In genomic region chr3:4805662-4806061, GRCh38 we compare ENCODE assay signal across 18 cellular contexts.
DNase-seq lines count a peak whose midpoint lies in the region; ATAC-seq lines count a peak whose summit lies in the region.
"Had no signal": no experiment of that assay in that cellular context is flagged by ENCODE, and none has a peak within 500 bp of the region (broad histone marks: within the 10 kb centered on the region; RNA-seq: fewer than 3 reads in every experiment).

No MANE protein-coding gene starts in this region.

- ATAC-seq in activated T-cell treated with anti-CD3 and anti-CD28 coated beads, Interleukin-2, amount 50 U/mL, for 4 hours, result peak; percentile 86 to 90
- peak; percentile 85 for ATAC-seq in HG02610 (IDR thresholded peaks at IDR 0.05; ENCODE audit: unreplicated experiment)
- ATAC-seq in stimulated activated effector memory CD8-positive, alpha-beta T cell treated with anti-CD3 and anti-CD28 coated beads, Interleukin-12 subunit alpha, Interleukin-12 subunit beta, amount 100 ng/mL, for 72 hours, result peak; percentile 92
- ATAC-seq: left lung had no signal

- H3K4me1 Mint-ChIP-seq in activated T-cell treated with anti-CD3 and anti-CD28 coated beads, Interleukin-2, amount 50 U/mL, for 4 hours (ENCODE audit: low read depth), result peaks cover 34% of the 10 kb centered on the region
- H3K4me1 Mint-ChIP-seq in activated naive CD4-positive, alpha-beta T cell treated with anti-CD3 and anti-CD28 coated beads, Interleukin-2, amount 50 U/mL, for 24 hours, result peaks cover 24% of the 10 kb centered on the region
- peaks cover 80% of the 10 kb centered on the region for H3K4me1 Mint-ChIP-seq in stimulated activated effector memory CD8-positive, alpha-beta T cell treated with anti-CD3 and anti-CD28 coated beads, Interleukin-12 subunit alpha, Interleukin-12 subunit beta, amount 100 ng/mL, for 72 hours

- H3K9me3 Mint-ChIP-seq in activated T-cell treated with anti-CD3 and anti-CD28 coated beads, Interleukin-2, amount 50 U/mL, for 4 hours, result no peaks in the 10 kb centered on the region
- H3K9me3 Mint-ChIP-seq in activated naive CD4-positive, alpha-beta T cell treated with anti-CD3 and anti-CD28 coated beads, Interleukin-2, amount 50 U/mL, for 24 hours, result no peaks in the 10 kb centered on the region
- no peaks in the 10 kb centered on the region for H3K9me3 Mint-ChIP-seq in stimulated activated effector memory CD8-positive, alpha-beta T cell treated with anti-CD3 and anti-CD28 coated beads, Interleukin-12 subunit alpha, Interleukin-12 subunit beta, amount 100 ng/mL, for 72 hours

- H3K4me2 ChIP-seq in neuronal stem cell (ENCODE audit: insufficient read depth, low read length, poor library complexity, severe bottlenecking), result no peak overlapping the region

- H2BK12ac ChIP-seq in neuronal stem cell (ENCODE audit: low read length), result no peak overlapping the region

- H3K27ac Mint-ChIP-seq in activated naive CD4-positive, alpha-beta T cell treated with anti-CD3 and anti-CD28 coated beads, Interleukin-2, amount 50 U/mL, for 24 hours, result peak overlapping the region; percentile 38
- H3K27ac Mint-ChIP-seq in stimulated activated effector memory CD8-positive, alpha-beta T cell treated with anti-CD3 and anti-CD28 coated beads, Interleukin-12 subunit alpha, Interleukin-12 subunit beta, amount 100 ng/mL, for 72 hours, result peak overlapping the region; percentile 90

- no CpG with 5 or more reads among the region's 7 CpGs for WGBS in neuronal stem cell (ENCODE audit: extremely low coverage in 2 of 2, insufficient read length in 2 of 2, insufficient replicate concordance in 1 of 2), 2 donors

- no peak overlapping the region for H3K18ac ChIP-seq in neuronal stem cell (ENCODE audit: low read length)

- H3K79me1 ChIP-seq in neuronal stem cell (ENCODE audit: low read depth, low read length), result no peaks in the 10 kb centered on the region

- H2BK5ac ChIP-seq in neuronal stem cell (ENCODE audit: low read length), result no peak overlapping the region

- no peaks in the 10 kb centered on the region for H3K27me3 ChIP-seq in neuronal stem cell (ENCODE audit: control insufficient read depth in 3 of 3, insufficient read depth in 3 of 3, low read depth in 1 of 3, low read length in 3 of 3)
- H3K27me3 ChIP-seq: dorsolateral prefrontal cortex, left lung, ovary, uterus had no signal

- H3K14ac ChIP-seq in neuronal stem cell (ENCODE audit: low read length), result no peak overlapping the region

- H3K27ac ChIP-seq in neuronal stem cell (replicated peaks; ENCODE audit: low read length), result no peak overlapping the region
- H3K27ac ChIP-seq: left lung, ovary, uterus had no signal

- no peak overlapping the region for H3K9ac ChIP-seq in neuronal stem cell (ENCODE audit: low read depth, low read length, poor library complexity)

- no peaks in the 10 kb centered on the region for H3K4me1 ChIP-seq in neuronal stem cell (ENCODE audit: control insufficient read depth in 2 of 2, insufficient read depth in 1 of 2, low read depth in 1 of 2, low read length in 2 of 2)
- H3K4me1 ChIP-seq: left lung, uterus had no signal

- no peak overlapping the region for H3K4ac ChIP-seq in neuronal stem cell (ENCODE audit: low read length)

- H3K36me3 ChIP-seq in neuronal stem cell (replicated peaks in 1 of 2; ENCODE audit: control insufficient read depth in 2 of 2, insufficient read depth in 2 of 2, low read length in 2 of 2), result peaks cover 0 to 1% of the 10 kb centered on the region in 2 donors
- H3K36me3 ChIP-seq: ovary, uterus had no signal

- no peak overlapping the region for H3K4me3 ChIP-seq in neuronal stem cell (ENCODE audit: low read length in 2 of 2)
- H3K4me3 ChIP-seq: dorsolateral prefrontal cortex, left lung, ovary, uterus had no signal

- no peak overlapping the region for H3K23ac ChIP-seq in neuronal stem cell (ENCODE audit: low read depth, low read length, poor library complexity)

- H2AFZ ChIP-seq in neuronal stem cell (ENCODE audit: low read length), result no peak overlapping the region

- H3K9me3 ChIP-seq in neuronal stem cell (replicated peaks in 1 of 2; ENCODE audit: control insufficient read depth in 2 of 2, insufficient read depth in 1 of 2, low read depth in 1 of 2, low read length in 2 of 2), result no peaks in the 10 kb centered on the region
- H3K9me3 ChIP-seq: left lung, ovary, uterus had no signal

- H3K27me3 Mint-ChIP-seq in activated T-cell treated with anti-CD3 and anti-CD28 coated beads, Interleukin-2, amount 50 U/mL, for 4 hours (ENCODE audit: low read depth), result no peaks in the 10 kb centered on the region
- no peaks in the 10 kb centered on the region for H3K27me3 Mint-ChIP-seq in activated naive CD4-positive, alpha-beta T cell treated with anti-CD3 and anti-CD28 coated beads, Interleukin-2, amount 50 U/mL, for 24 hours

- no peak overlapping the region for H4K8ac ChIP-seq in neuronal stem cell (ENCODE audit: low read depth, low read length)

- DNase-seq in activated T-cell treated with anti-CD3 and anti-CD28 coated beads, Interleukin-2, amount 50 U/mL, for 4 hours, result no peak
- no peak for DNase-seq in activated T-cell treated with anti-CD3 and anti-CD28 coated beads for 4 hours
- peak; percentile 15 to 83 for DNase-seq in stimulated activated effector memory CD8-positive, alpha-beta T cell treated with anti-CD3 and anti-CD28 coated beads, Interleukin-12 subunit alpha, Interleukin-12 subunit beta, amount 100 ng/mL, for 72 hours (ENCODE audit: low spot score in 2 of 2)
- no peak for DNase-seq in OCI-M1 (lab: John Stamatoyannopoulos, UW)
- no peak for DNase-seq in neuronal stem cell (ENCODE audit: low spot score)
- DNase-seq in NCI-H2029 treated with DMSO at 0.1 percent for 48 hours (lab: John Stamatoyannopoulos, UW), result no peak
- DNase-seq: activated CD8-positive, alpha-beta memory T cell treated with anti-CD3 and anti-CD28 coated beads for 24 hours; DMS79; dorsolateral prefrontal cortex; Kasumi-1; left lung; NCI-H1105 treated with DMSO at 0.1 percent for 48 hours; NCI-H2171 treated with DMSO at 0.1 percent for 48 hours; NCI-H82; ovary; uterus had no signal

- no peak overlapping the region for H2BK15ac ChIP-seq in neuronal stem cell (ENCODE audit: low read length)

- H3K4me3 Mint-ChIP-seq in activated T-cell treated with anti-CD3 and anti-CD28 coated beads, Interleukin-2, amount 50 U/mL, for 4 hours, result no peak overlapping the region
- H3K4me3 Mint-ChIP-seq in activated naive CD4-positive, alpha-beta T cell treated with anti-CD3 and anti-CD28 coated beads, Interleukin-2, amount 50 U/mL, for 24 hours, result no peak overlapping the region
- peak overlapping the region; percentile 67 for H3K4me3 Mint-ChIP-seq in stimulated activated effector memory CD8-positive, alpha-beta T cell treated with anti-CD3 and anti-CD28 coated beads, Interleukin-12 subunit alpha, Interleukin-12 subunit beta, amount 100 ng/mL, for 72 hours

- H4K91ac ChIP-seq in neuronal stem cell (ENCODE audit: low read depth, low read length, poor library complexity), result no peak overlapping the region

- H2BK120ac ChIP-seq in neuronal stem cell (ENCODE audit: low read depth, low read length), result no peak overlapping the region

- H2AK5ac ChIP-seq in neuronal stem cell (ENCODE audit: low read depth, low read length), result no peak overlapping the region

- H3K36me3 Mint-ChIP-seq in activated T-cell treated with anti-CD3 and anti-CD28 coated beads, Interleukin-2, amount 50 U/mL, for 4 hours (ENCODE audit: insufficient read depth), result peaks cover 57% of the 10 kb centered on the region
- peaks cover 36% of the 10 kb centered on the region for H3K36me3 Mint-ChIP-seq in activated naive CD4-positive, alpha-beta T cell treated with anti-CD3 and anti-CD28 coated beads, Interleukin-2, amount 50 U/mL, for 24 hours
- peaks cover 79% of the 10 kb centered on the region for H3K36me3 Mint-ChIP-seq in stimulated activated effector memory CD8-positive, alpha-beta T cell treated with anti-CD3 and anti-CD28 coated beads, Interleukin-12 subunit alpha, Interleukin-12 subunit beta, amount 100 ng/mL, for 72 hours

Comparison
In these comparisons a context has a peak if more than half of its experiments do, and no peak if none do; other contexts are left out.
1. DNase-seq: peak in stimulated activated effector memory CD8-positive, alpha-beta T cell treated with anti-CD3 and anti-CD28 coated beads, Interleukin-12 subunit alpha, Interleukin-12 subunit beta, amount 100 ng/mL, for 72 hours (2 of 2); none in activated T-cell treated with anti-CD3 and anti-CD28 coated beads, Interleukin-2, amount 50 U/mL, for 4 hours (single experiment), activated T-cell treated with anti-CD3 and anti-CD28 coated beads for 4 hours (single experiment), OCI-M1 (single experiment), neuronal stem cell (single experiment) and NCI-H2029 treated with DMSO at 0.1 percent for 48 hours (single experiment).
2. Peak in every context shown above with its lines, with median percentiles within 50 percentile points of each other: ATAC-seq.